Comparison of ENCODE assay signal across 9 cellular contexts in the genomic region with DNA sequence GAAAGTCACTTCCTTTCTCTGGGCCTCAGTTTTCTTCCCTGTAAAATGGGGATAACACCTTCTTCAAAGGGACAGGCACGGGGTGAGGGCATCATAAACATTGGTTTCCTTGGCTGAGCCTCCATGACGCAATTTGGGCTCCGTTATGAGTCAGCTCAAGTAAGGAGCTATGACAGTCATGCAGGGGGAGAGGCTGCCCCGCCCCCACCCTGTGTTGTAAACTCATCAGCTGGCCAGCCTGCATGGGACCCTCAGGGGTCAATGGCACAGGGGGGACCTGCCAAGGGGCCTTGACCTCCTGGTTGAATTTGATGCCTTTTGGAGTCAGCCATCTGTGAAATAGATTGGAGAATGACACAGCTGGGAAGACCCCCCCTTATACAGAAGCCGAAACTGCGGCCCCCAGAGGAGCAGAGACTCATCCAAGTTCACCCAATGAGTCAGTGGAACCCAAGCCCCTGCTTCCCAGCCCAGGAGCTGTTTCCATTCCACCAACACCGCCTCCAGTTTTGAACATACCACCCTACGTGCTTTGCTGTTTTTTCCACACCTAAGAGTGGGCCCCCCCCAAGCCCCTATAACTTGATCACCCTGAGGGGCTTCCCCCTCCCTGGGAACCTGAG. TPM values are rescaled to one million over a fixed set of nuclear protein-coding genes. Genes with fewer than 3 reads are reported as not detected.
A peak's percentile ranks its signal among the peaks of the same experiment; 100 is the strongest.
DNase-seq lines count a peak whose midpoint lies in the region; ATAC-seq and TF ChIP-seq lines count a peak whose summit lies in the region.
"Had no signal": no experiment of that assay in that cellular context is flagged by ENCODE, and none has a peak within 500 bp of the region (broad histone marks: within the 10 kb centered on the region; RNA-seq: fewer than 3 reads in every experiment).

No MANE protein-coding gene starts in this region.

- in situ Hi-C loops in SK-MEL-5 (cut with HindIII; ENCODE audit: low pct_unique_long_range_greater_than_20kb, low sequenced_read_pairs), result no loop called here

- intact Hi-C loops in cardiac septum (cut with DNase I), result no loop called here

- H3K4me3 ChIP-seq in GM12865 (ENCODE audit: low read depth, low read length), result no peak overlapping the region
- H3K4me3 ChIP-seq: body of pancreas had no signal

- TF ChIP-seq CTCF in GM12865 (IDR thresholded peaks at IDR 0.05; ENCODE audit: insufficient read depth, low read depth, low read length, missing control alignments), result no peak

- DNase-seq in GM12865 (ENCODE audit: low read depth), result peak; percentile 89
- peak; percentile 27 for DNase-seq in SK-MEL-5 (ENCODE audit: low read depth, low spot score)
- peak; percentile 93 for DNase-seq in amniotic epithelial cell (ENCODE audit: low read depth)
- peak; percentile 45 to 88 (median 48) for DNase-seq in stimulated activated CD4-positive, alpha-beta T cell treated with anti-CD3 and anti-CD28 coated beads, Interleukin-1b, Interleukin-23, amount 100 ng/mL, for 24 hours (ENCODE audit: low read depth in 4 of 4, low spot score in 1 of 4)
- DNase-seq in DMS153 (lab: John Stamatoyannopoulos, UW), result no peak
- DNase-seq in NAMALWA (ENCODE audit: low spot score), result no peak
- DNase-seq in cardiac septum (ENCODE audit: low spot score), result no peak

- ATAC-seq in HG03378 (IDR thresholded peaks at IDR 0.05; ENCODE audit: unreplicated experiment), result no peak
- ATAC-seq: body of pancreas had no signal

RNA-seq across cellular contexts. Expression of a gene that starts 36.8 kb away (rescaled TPM):
- total RNA-seq in SK-MEL-5 (2014; rRNA removed; shearing (Covaris generic)), result 10.7 and 13.4 TPM in 2 replicates
- 115 and 128 TPM in 2 replicates for polyA plus RNA-seq in SK-MEL-5 (2015; cell fraction: cytosol; rRNA removed)
- polyA plus RNA-seq in SK-MEL-5 (2015; cell fraction: nucleus; rRNA removed), result 31.2 and 34.5 TPM in 2 replicates
- total RNA-seq in cardiac septum, result 0.51 TPM

Comparison
In these comparisons a context has a peak if more than half of its experiments do, and no peak if none do; other contexts are left out.
1. DNase-seq: peak in GM12865 (single experiment), SK-MEL-5 (single experiment), amniotic epithelial cell (single experiment) and stimulated activated CD4-positive, alpha-beta T cell treated with anti-CD3 and anti-CD28 coated beads, Interleukin-1b, Interleukin-23, amount 100 ng/mL, for 24 hours (4 of 4); none in DMS153 (single experiment), NAMALWA (single experiment) and cardiac septum (single experiment).